1 cellular context compared by ENCODE assay signal in the genomic region with DNA sequence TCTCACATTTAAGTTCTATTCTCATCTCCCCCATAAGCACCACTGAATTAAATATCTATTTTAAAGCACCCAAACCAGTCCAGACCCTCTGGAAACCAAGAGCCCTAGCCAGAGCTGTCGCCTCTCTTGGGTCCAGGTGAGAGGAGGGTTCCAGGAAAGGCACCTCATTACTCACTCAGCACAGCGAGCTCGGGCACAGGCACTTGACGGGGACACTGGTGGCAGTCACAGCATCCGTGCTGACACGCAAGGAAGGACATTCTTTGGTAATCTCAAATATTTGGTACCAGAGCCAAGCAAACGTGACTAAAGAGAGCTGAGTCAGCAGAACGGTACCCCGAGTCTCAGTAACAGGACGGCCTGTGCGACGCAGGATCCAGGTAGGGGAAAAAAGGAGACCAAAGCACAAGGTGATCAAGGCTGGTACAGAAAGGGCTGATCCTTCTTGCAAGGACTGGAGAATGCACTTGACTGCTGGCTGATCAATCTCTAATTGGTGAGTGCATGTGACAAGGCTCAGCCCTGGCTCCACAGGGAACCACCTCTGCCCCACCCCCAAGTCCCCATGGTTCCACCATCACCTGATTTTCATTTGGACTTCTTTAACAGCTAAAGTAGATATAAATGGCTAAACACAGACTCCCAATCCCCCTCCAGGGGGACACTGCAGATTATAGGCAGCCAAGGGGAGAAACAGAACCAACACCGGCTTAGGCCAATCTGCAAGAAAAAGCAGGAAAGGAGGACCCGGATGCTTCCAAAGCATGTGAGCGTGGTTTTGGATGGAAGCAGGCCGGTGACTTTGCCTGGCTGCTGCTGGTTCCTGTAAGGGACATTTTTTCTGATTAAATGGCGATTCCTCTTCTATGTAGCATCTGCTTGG.
A peak's percentile ranks its signal among the peaks of the same experiment; 100 is the strongest.
TF ChIP-seq lines count a peak whose summit lies in the region.

No MANE protein-coding gene starts in this region.

TF ChIP-seq in IMR-90, 13 proteins besides CTCF, POLR2A, EP300 and RAD21:
- TF ChIP-seq, protein P1, sequence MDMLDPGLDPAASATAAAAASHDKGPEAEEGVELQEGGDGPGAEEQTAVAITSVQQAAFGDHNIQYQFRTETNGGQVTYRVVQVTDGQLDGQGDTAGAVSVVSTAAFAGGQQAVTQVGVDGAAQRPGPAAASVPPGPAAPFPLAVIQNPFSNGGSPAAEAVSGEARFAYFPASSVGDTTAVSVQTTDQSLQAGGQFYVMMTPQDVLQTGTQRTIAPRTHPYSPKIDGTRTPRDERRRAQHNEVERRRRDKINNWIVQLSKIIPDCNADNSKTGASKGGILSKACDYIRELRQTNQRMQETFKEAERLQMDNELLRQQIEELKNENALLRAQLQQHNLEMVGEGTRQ (IDR thresholded peaks at IDR 0.05; ENCODE audit: low read depth, low read length), result no peak
- TF ChIP-seq MAZ (IDR thresholded peaks at IDR 0.05; ENCODE audit: borderline replicate concordance, low read depth, low read length), result no peak
- no peak for TF ChIP-seq MXI1 (IDR thresholded peaks at IDR 0.05; ENCODE audit: borderline replicate concordance, low read depth, low read length)
- peak; percentile 96 for TF ChIP-seq MAFK (IDR thresholded peaks at IDR 0.05; ENCODE audit: low read depth, low read length)
- TF ChIP-seq RFX5 (IDR thresholded peaks at IDR 0.05; ENCODE audit: low read depth, low read length), result no peak
